In genomic region chr20:49937023-49937929, GRCh38 we compare ENCODE assay signal across 8 cellular contexts. TPM values are rescaled to one million over a fixed set of nuclear protein-coding genes. Genes with fewer than 3 reads are reported as not detected.
DNase-seq lines count a peak whose midpoint lies in the region; ATAC-seq and TF ChIP-seq lines count a peak whose summit lies in the region.

No MANE protein-coding gene starts in this region.

- H3K79me1 ChIP-seq in mesenchymal stem cell (replicated peaks; ENCODE audit: low read length, poor library complexity, severe bottlenecking): no peaks in the 10 kb centered on the region

- H3K9me3 Mint-ChIP-seq in activated CD4-positive, alpha-beta T cell treated with anti-CD3 and anti-CD28 coated beads, Interleukin-2, amount 10 ng/mL, durations not matched to agents 24 days and 14 days: no peaks in the 10 kb centered on the region

- H2BK15ac ChIP-seq in mesenchymal stem cell (ENCODE audit: low read depth, poor library complexity, severe bottlenecking): no peak overlapping the region

- WGBS in body of pancreas, 2 donors: 2 to 10% methylated on average over 9 to 12 of the region's 12 CpGs
- 14% methylated on average over 12 of the region's 12 CpGs for WGBS in mesenchymal stem cell

- no peak for TF ChIP-seq CTCF in LNCaP clone FGC (IDR thresholded peaks at IDR 0.05; ENCODE audit: control insufficient read depth, extremely low read depth, insufficient read depth)
- TF ChIP-seq CTCF in body of pancreas (IDR thresholded peaks at IDR 0.05): no peak
- TF ChIP-seq CTCF in vagina (IDR thresholded peaks at IDR 0.05): no peak

- H3K4ac ChIP-seq in mesenchymal stem cell (ENCODE audit: low read depth in 1 of 2, low read length in 2 of 2): no peak overlapping the region

- H3K36me3 Mint-ChIP-seq in activated CD4-positive, alpha-beta T cell treated with anti-CD3 and anti-CD28 coated beads, Interleukin-2, amount 10 ng/mL, durations not matched to agents 24 days and 14 days (ENCODE audit: low read depth): peaks cover 28% of the 10 kb centered on the region

- peak overlapping the region; percentile 90 to 97 (median 94) for H3K27ac ChIP-seq in body of pancreas
- H3K27ac ChIP-seq in mesenchymal stem cell (ENCODE audit: low read length, poor library complexity, severe bottlenecking): peak overlapping the region; percentile 48
- H3K27ac ChIP-seq in vagina: peak overlapping the region; percentile 96

- H3K4me3 ChIP-seq in LNCaP clone FGC (ENCODE audit: low read depth, low read length) (peak overlapping the region; percentile 84), body of pancreas (peak overlapping the region; percentile 99 to 100), mesenchymal stem cell (ENCODE audit: insufficient read depth in 1 of 2, low read depth in 1 of 2, low read length in 2 of 2) (peak overlapping the region; percentile 95 to 100), vagina (peak overlapping the region; percentile 73 to 99)

- no peaks in the 10 kb centered on the region for H3K27me3 Mint-ChIP-seq in activated CD4-positive, alpha-beta T cell treated with anti-CD3 and anti-CD28 coated beads, Interleukin-2, amount 10 ng/mL, durations not matched to agents 24 days and 14 days

- peaks cover 42% of the 10 kb centered on the region for H3K4me1 Mint-ChIP-seq in activated CD4-positive, alpha-beta T cell treated with anti-CD3 and anti-CD28 coated beads, Interleukin-2, amount 10 ng/mL, durations not matched to agents 24 days and 14 days

- H3K9ac ChIP-seq in mesenchymal stem cell (ENCODE audit: low read length): peak overlapping the region; percentile 97

- H3K27ac Mint-ChIP-seq in activated CD4-positive, alpha-beta T cell treated with anti-CD3 and anti-CD28 coated beads, Interleukin-2, amount 10 ng/mL, durations not matched to agents 24 days and 14 days: peak overlapping the region; percentile 88

- DNase-seq in activated CD4-positive, alpha-beta T cell treated with anti-CD3 and anti-CD28 coated beads, Interleukin-2, amount 10 ng/mL, durations not matched to agents 24 days and 14 days: peak; percentile 63
- DNase-seq in activated CD4-positive, alpha-beta T cell treated with anti-CD3 and anti-CD28 coated beads for 1 hour: no peak
- DNase-seq in LNCaP clone FGC (ENCODE audit: low read depth) (no peak), body of pancreas (no peak), mesenchymal stem cell (no peak), vagina (ENCODE audit: extremely low spot score in 2 of 2) (no peak), NCI-H446 treated with DMSO at 0.1 percent for 48 hours (lab: John Stamatoyannopoulos, UW) (no peak)

- ATAC-seq in body of pancreas (peak; percentile 22), HG03342 (IDR thresholded peaks at IDR 0.05; ENCODE audit: unreplicated experiment) (no peak)

- H3K9me3 ChIP-seq in body of pancreas (no peaks in the 10 kb centered on the region), mesenchymal stem cell (ENCODE audit: control insufficient read depth, low read length) (no peaks in the 10 kb centered on the region), vagina (no peaks in the 10 kb centered on the region)

- peak overlapping the region; percentile 44 for H3K4me2 ChIP-seq in mesenchymal stem cell (ENCODE audit: low read length, poor library complexity, severe bottlenecking)

- peak in 2 of 3 donors; percentile 13 to 16 for TF ChIP-seq POLR2A in body of pancreas (IDR thresholded peaks at IDR 0.05)
- no peak for TF ChIP-seq POLR2A in vagina (IDR thresholded peaks at IDR 0.05)

- no peak overlapping the region for H2BK12ac ChIP-seq in mesenchymal stem cell (ENCODE audit: low read length in 2 of 2)

- H3K18ac ChIP-seq in mesenchymal stem cell (ENCODE audit: low read depth in 1 of 2, low read length in 2 of 2): peak overlapping the region in 1 of 2 experiments; percentile 89

- intact Hi-C loops in activated CD4-positive, alpha-beta T cell treated with anti-CD3 and anti-CD28 coated beads, Interleukin-2, amount 10 ng/mL, durations not matched to agents 24 days and 14 days (cut with micrococcal nuclease): loop anchor here (2.0 to 5.0 kb wide), 2 partner anchors 22 to 395 kb away; partner anchors contain the start of gene SPATA2
- intact Hi-C loops in body of pancreas (cut with DNase I) (no loop called here), vagina (cut with DNase I) (no loop called here)

- peak overlapping the region; percentile 94 for H3K4me3 Mint-ChIP-seq in activated CD4-positive, alpha-beta T cell treated with anti-CD3 and anti-CD28 coated beads, Interleukin-2, amount 10 ng/mL, durations not matched to agents 24 days and 14 days

- H3K36me3 ChIP-seq in body of pancreas (replicated peaks in 1 of 2; ENCODE audit: insufficient read depth in 1 of 2, low read depth in 2 of 2): no peaks in the 10 kb centered on the region
- peaks cover 12 to 20% of the 10 kb centered on the region in 2 experiments for H3K36me3 ChIP-seq in mesenchymal stem cell (ENCODE audit: control insufficient read depth in 1 of 2, insufficient read depth in 2 of 2, low read depth in 1 of 2, low read length in 2 of 2)
- H3K36me3 ChIP-seq in vagina: peaks cover 0 to 9% of the 10 kb centered on the region in 2 donors

- H3K14ac ChIP-seq in mesenchymal stem cell (ENCODE audit: low read length in 2 of 2): peak overlapping the region in 1 of 2 experiments; percentile 0

- no peak overlapping the region for H2BK5ac ChIP-seq in mesenchymal stem cell (ENCODE audit: low read depth, low read length, poor library complexity, severe bottlenecking)

- H4K8ac ChIP-seq in mesenchymal stem cell (ENCODE audit: low read length): no peak overlapping the region

- H2AFZ ChIP-seq in mesenchymal stem cell (ENCODE audit: low read depth, low read length): no peak overlapping the region

- H3K27me3 ChIP-seq in body of pancreas (no peaks in the 10 kb centered on the region), mesenchymal stem cell (ENCODE audit: control insufficient read depth in 1 of 2, insufficient read depth in 1 of 2, low read length in 2 of 2) (no peaks in the 10 kb centered on the region), vagina (no peaks in the 10 kb centered on the region)

- H3K4me1 ChIP-seq in body of pancreas (peaks cover 53% of the 10 kb centered on the region), mesenchymal stem cell (ENCODE audit: control insufficient read depth, insufficient read depth, low read depth, low read length) (peaks cover 13% of the 10 kb centered on the region), vagina (peaks cover 31% of the 10 kb centered on the region)

- H4K91ac ChIP-seq in mesenchymal stem cell (ENCODE audit: low read length): no peak overlapping the region

- no peak overlapping the region for H3K23ac ChIP-seq in mesenchymal stem cell (ENCODE audit: low read length in 2 of 2)

- no peak overlapping the region for H2BK120ac ChIP-seq in mesenchymal stem cell (ENCODE audit: low read depth, low read length)

- H2AK5ac ChIP-seq in mesenchymal stem cell (ENCODE audit: low read length, severe bottlenecking): no peak overlapping the region

RNA-seq across cellular contexts. Expression of gene RNF114, which starts 1.1 kb away (rescaled TPM):
- total RNA-seq in activated CD4-positive, alpha-beta T cell treated with anti-CD3 and anti-CD28 coated beads, Interleukin-2, amount 10 ng/mL, durations not matched to agents 24 days and 14 days: 60.1 and 69.3 TPM in 2 replicates
- total RNA-seq in body of pancreas (100 to 1,000 TPM in 1 of 2 donors, 10 to 100 TPM in 1; 82.0 to 181 TPM), vagina (153 TPM)
- polyA plus RNA-seq in mesenchymal stem cell (2013, experiment 1 of 2): 37.3 TPM
- 35.5 TPM for polyA plus RNA-seq in mesenchymal stem cell (2013, experiment 2 of 2)

RNA-seq across cellular contexts. Expression of gene SPATA2, which starts 21.9 kb away (rescaled TPM):
- total RNA-seq in activated CD4-positive, alpha-beta T cell treated with anti-CD3 and anti-CD28 coated beads, Interleukin-2, amount 10 ng/mL, durations not matched to agents 24 days and 14 days: 8.8 and 9.9 TPM in 2 replicates
- total RNA-seq in body of pancreas (1 to 10 TPM; 3.9 to 7.3 TPM), vagina (4.7 TPM)
- 5.6 TPM for polyA plus RNA-seq in mesenchymal stem cell (2013, experiment 1 of 2)
- polyA plus RNA-seq in mesenchymal stem cell (2013, experiment 2 of 2): 5.7 TPM

RNA-seq across cellular contexts. Expression of gene SNAI1, which starts 45.5 kb away (rescaled TPM):
- total RNA-seq in activated CD4-positive, alpha-beta T cell treated with anti-CD3 and anti-CD28 coated beads, Interleukin-2, amount 10 ng/mL, durations not matched to agents 24 days and 14 days: 1.6 and 2.3 TPM in 2 replicates
- 1 to 10 TPM in 1 of 2 donors, under 1 TPM in 1; 0.78 to 3.3 TPM for total RNA-seq in body of pancreas
- polyA plus RNA-seq in mesenchymal stem cell (2013, experiment 1 of 2): 36.2 TPM
- polyA plus RNA-seq in mesenchymal stem cell (2013, experiment 2 of 2): 36.0 TPM
- total RNA-seq in vagina: 19.9 TPM

Comparison
In these comparisons a context has a peak if more than half of its experiments do, and no peak if none do; other contexts are left out.
1. POLR2A ChIP-seq: peak in body of pancreas (2 of 3); none in vagina (0 of 2).
2. Peak in every context shown above with its lines, with median percentiles within 50 percentile points of each other: H3K4me3 ChIP-seq and H3K27ac ChIP-seq.